Comparison of ENCODE assay signal across 8 cellular contexts in genomic region chr12:124506145-124506831, GRCh38.
A peak's percentile ranks its signal among the peaks of the same experiment; 100 is the strongest.
DNase-seq lines count a peak whose midpoint lies in the region; ATAC-seq and TF ChIP-seq lines count a peak whose summit lies in the region.

No MANE protein-coding gene starts in this region.

- dilution Hi-C loops in mammary epithelial cell (cut with HindIII; ENCODE audit: low sequenced_read_pairs) = no loop called here

- CTCF ChIA-PET in mammary epithelial cell (lab: Charles Lee; ENCODE audit: low non-redundant PET) = no interaction called here

- no TSS peak for BruUV-seq in mammary epithelial cell (replicated peaks; lab: Mats Ljungman, UMichigan)

- H3K4me3 ChIP-seq in mammary epithelial cell (replicated peaks in 1 of 3; ENCODE audit: insufficient read depth in 1 of 3, low read depth in 2 of 3, low read length in 3 of 3) (no peak overlapping the region), lower leg skin (ENCODE audit: low read depth, poor library complexity, severe bottlenecking) (no peak overlapping the region), upper lobe of left lung (peak overlapping the region in 3 of 4 donors; percentile 9 to 25 (median 12))

- TF ChIP-seq CTCF in mammary epithelial cell (conservative IDR thresholded peaks at IDR 0.05 in 1 of 2, IDR thresholded peaks at IDR 0.05 in 1 of 2; ENCODE audit: extremely low read depth in 1 of 2, insufficient read depth in 1 of 2, low read depth in 1 of 2, low read length in 2 of 2) = no peak
- no peak for TF ChIP-seq CTCF in lower leg skin (IDR thresholded peaks at IDR 0.05)
- no peak for TF ChIP-seq CTCF in upper lobe of left lung (IDR thresholded peaks at IDR 0.05)

- DNase-seq in DMS153 treated with DMSO at 0.1 percent for 48 hours (lab: John Stamatoyannopoulos, UW; ENCODE audit: unreplicated experiment) = peak; percentile 90
- peak; percentile 89 for DNase-seq in NCI-H2227 (lab: John Stamatoyannopoulos, UW; ENCODE audit: unreplicated experiment)
- DNase-seq in mammary epithelial cell = no peak
- peak; percentile 80 to 95 for DNase-seq in lower leg skin (ENCODE audit: low spot score in 2 of 2)
- peak; percentile 80 to 93 for DNase-seq in upper lobe of left lung
- no peak for DNase-seq in ACHN

- no peaks in the 10 kb centered on the region for H4K20me1 ChIP-seq in mammary epithelial cell (ENCODE audit: insufficient read depth, low read length)

- in situ Hi-C loops in mammary epithelial cell (cut with MboI; ENCODE audit: low sequenced_read_pairs in 2 of 2) (no loop called here), ACHN (cut with HindIII; ENCODE audit: low pct_ligation_motif_present, low pct_unique_long_range_greater_than_20kb, low sequenced_read_pairs) (no loop called here)

- H2AFZ ChIP-seq in mammary epithelial cell (ENCODE audit: low read depth, low read length) = no peak overlapping the region

- H3K4me1 ChIP-seq in mammary epithelial cell (ENCODE audit: insufficient read depth, low read length) = peaks cover 62% of the 10 kb centered on the region
- H3K4me1 ChIP-seq in upper lobe of left lung = peaks cover 54 to 80% (median 58%) of the 10 kb centered on the region in 4 donors

- 43% methylated on average over 26 of the region's 30 CpGs for WGBS in mammary epithelial cell (ENCODE audit: low coverage, missing lambda C conversion rate)
- WGBS in lower leg skin, 2 donors = 21 to 25% methylated on average over 29 to 30 of the region's 30 CpGs
- WGBS in upper lobe of left lung, 2 donors = 15 to 21% methylated on average over 25 to 30 of the region's 30 CpGs

- H3K4me2 ChIP-seq in mammary epithelial cell (ENCODE audit: insufficient read depth, low read depth, low read length) = peak overlapping the region; percentile 8

- H3K9me3 ChIP-seq in mammary epithelial cell (replicated peaks; ENCODE audit: insufficient read depth, low read length) (no peaks in the 10 kb centered on the region), upper lobe of left lung (no peaks in the 10 kb centered on the region)

- H3K27me3 ChIP-seq in mammary epithelial cell (ENCODE audit: insufficient read depth, low read length) (no peaks in the 10 kb centered on the region), upper lobe of left lung (no peaks in the 10 kb centered on the region)

- intact Hi-C loops in mammary epithelial cell (cut with micrococcal nuclease) = no loop called here
- intact Hi-C loops in lower leg skin (cut with DNase I; ENCODE audit: low total_unique reads) = no loop called here

- no peak overlapping the region for H3K27ac ChIP-seq in mammary epithelial cell (ENCODE audit: insufficient read depth, low read depth, low read length)
- H3K27ac ChIP-seq in upper lobe of left lung = peak overlapping the region; percentile 69 to 88 (median 81)

- peaks cover 90% of the 10 kb centered on the region for H3K79me2 ChIP-seq in mammary epithelial cell (ENCODE audit: insufficient read depth, low read length)

- peak; percentile 65 to 80 for ATAC-seq in upper lobe of left lung (ENCODE audit: low FRiP score in 2 of 2)
- no peak for ATAC-seq in HG02981 (IDR thresholded peaks at IDR 0.05; ENCODE audit: unreplicated experiment)
- no peak for ATAC-seq in HG02642 (IDR thresholded peaks at IDR 0.05; ENCODE audit: poor library complexity, unreplicated experiment)

- H3K36me3 ChIP-seq in mammary epithelial cell (ENCODE audit: insufficient read depth, low read length) (no peaks in the 10 kb centered on the region), upper lobe of left lung (peaks cover 0 to 4% (median 0%) of the 10 kb centered on the region in 4 donors)

- peak in 2 of 4 donors; percentile 1 to 4 for TF ChIP-seq EP300 in upper lobe of left lung (IDR thresholded peaks at IDR 0.05)

- H3K9ac ChIP-seq in mammary epithelial cell (ENCODE audit: insufficient read depth, low read length) = no peak overlapping the region

- no peak for TF ChIP-seq POLR2A in lower leg skin (IDR thresholded peaks at IDR 0.05)
- TF ChIP-seq POLR2A in upper lobe of left lung (IDR thresholded peaks at IDR 0.05) = peak in 1 of 4 donors; percentile 55

Comparison
In these comparisons a context has a peak if more than half of its experiments do, and no peak if none do; other contexts are left out.
1. DNase-seq: peak in DMS153 treated with DMSO at 0.1 percent for 48 hours (single experiment), NCI-H2227 (single experiment), lower leg skin (2 of 2) and upper lobe of left lung (2 of 2); none in mammary epithelial cell (single experiment) and ACHN (single experiment).
2. H3K4me3 ChIP-seq: peak in upper lobe of left lung (3 of 4); none in mammary epithelial cell (0 of 3) and lower leg skin (single experiment).
3. ATAC-seq: peak in upper lobe of left lung (2 of 2); none in HG02981 (single experiment) and HG02642 (single experiment).